ENCODE assay signal across 1 cellular context in the genomic region with DNA sequence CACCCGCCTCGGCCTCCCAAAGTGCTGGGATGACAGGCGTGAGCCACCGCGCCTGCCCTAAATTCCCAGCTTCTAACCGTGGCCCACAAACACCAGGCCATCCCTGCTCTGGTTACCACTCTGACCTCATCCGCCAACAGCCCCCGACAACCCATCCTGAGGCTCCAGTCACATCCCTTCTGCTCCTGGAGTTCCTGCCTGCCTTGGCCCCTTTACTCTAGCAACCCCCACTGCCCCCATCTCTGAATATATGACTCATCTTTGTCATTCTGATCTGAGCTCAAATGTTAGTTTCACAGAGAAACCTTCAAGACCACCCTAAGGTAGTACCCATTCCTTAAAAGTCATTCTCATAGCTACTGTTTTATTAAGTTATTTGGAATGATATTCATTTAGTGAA.
TF ChIP-seq lines count a peak whose summit lies in the region.

No MANE protein-coding gene starts in this region.

TF ChIP-seq in GM23338, 12 proteins besides CTCF, POLR2A, EP300 and RAD21 (continued from another document):
- TF ChIP-seq, protein P1, sequence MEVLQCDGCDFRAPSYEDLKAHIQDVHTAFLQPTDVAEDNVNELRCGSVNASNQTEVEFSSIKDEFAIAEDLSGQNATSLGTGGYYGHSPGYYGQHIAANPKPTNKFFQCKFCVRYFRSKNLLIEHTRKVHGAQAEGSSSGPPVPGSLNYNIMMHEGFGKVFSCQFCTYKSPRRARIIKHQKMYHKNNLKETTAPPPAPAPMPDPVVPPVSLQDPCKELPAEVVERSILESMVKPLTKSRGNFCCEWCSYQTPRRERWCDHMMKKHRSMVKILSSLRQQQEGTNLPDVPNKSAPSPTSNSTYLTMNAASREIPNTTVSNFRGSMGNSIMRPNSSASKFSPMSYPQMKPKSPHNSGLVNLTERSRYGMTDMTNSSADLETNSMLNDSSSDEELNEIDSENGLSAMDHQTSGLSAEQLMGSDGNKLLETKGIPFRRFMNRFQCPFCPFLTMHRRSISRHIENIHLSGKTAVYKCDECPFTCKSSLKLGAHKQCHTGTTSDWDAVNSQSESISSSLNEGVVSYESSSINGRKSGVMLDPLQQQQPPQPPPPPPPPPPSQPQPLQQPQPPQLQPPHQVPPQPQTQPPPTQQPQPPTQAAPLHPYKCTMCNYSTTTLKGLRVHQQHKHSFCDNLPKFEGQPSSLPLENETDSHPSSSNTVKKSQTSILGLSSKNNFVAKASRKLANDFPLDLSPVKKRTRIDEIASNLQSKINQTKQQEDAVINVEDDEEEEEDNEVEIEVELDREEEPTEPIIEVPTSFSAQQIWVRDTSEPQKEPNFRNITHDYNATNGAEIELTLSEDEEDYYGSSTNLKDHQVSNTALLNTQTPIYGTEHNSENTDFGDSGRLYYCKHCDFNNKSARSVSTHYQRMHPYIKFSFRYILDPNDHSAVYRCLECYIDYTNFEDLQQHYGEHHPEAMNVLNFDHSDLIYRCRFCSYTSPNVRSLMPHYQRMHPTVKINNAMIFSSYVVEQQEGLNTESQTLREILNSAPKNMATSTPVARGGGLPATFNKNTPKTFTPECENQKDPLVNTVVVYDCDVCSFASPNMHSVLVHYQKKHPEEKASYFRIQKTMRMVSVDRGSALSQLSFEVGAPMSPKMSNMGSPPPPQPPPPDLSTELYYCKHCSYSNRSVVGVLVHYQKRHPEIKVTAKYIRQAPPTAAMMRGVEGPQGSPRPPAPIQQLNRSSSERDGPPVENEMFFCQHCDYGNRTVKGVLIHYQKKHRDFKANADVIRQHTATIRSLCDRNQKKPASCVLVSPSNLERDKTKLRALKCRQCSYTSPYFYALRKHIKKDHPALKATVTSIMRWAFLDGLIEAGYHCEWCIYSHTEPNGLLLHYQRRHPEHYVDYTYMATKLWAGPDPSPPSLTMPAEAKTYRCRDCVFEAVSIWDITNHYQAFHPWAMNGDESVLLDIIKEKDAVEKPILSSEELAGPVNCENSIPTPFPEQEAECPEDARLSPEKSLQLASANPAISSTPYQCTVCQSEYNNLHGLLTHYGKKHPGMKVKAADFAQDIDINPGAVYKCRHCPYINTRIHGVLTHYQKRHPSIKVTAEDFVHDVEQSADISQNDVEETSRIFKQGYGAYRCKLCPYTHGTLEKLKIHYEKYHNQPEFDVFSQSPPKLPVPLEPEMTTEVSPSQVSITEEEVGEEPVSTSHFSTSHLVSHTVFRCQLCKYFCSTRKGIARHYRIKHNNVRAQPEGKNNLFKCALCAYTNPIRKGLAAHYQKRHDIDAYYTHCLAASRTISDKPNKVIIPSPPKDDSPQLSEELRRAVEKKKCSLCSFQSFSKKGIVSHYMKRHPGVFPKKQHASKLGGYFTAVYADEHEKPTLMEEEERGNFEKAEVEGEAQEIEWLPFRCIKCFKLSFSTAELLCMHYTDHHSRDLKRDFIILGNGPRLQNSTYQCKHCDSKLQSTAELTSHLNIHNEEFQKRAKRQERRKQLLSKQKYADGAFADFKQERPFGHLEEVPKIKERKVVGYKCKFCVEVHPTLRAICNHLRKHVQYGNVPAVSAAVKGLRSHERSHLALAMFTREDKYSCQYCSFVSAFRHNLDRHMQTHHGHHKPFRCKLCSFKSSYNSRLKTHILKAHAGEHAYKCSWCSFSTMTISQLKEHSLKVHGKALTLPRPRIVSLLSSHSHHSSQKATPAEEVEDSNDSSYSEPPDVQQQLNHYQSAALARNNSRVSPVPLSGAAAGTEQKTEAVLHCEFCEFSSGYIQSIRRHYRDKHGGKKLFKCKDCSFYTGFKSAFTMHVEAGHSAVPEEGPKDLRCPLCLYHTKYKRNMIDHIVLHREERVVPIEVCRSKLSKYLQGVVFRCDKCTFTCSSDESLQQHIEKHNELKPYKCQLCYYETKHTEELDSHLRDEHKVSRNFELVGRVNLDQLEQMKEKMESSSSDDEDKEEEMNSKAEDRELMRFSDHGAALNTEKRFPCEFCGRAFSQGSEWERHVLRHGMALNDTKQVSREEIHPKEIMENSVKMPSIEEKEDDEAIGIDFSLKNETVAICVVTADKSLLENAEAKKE (CRISPR knock-in tag; IDR thresholded peaks at IDR 0.05), result no peak
- TF ChIP-seq, protein P2, sequence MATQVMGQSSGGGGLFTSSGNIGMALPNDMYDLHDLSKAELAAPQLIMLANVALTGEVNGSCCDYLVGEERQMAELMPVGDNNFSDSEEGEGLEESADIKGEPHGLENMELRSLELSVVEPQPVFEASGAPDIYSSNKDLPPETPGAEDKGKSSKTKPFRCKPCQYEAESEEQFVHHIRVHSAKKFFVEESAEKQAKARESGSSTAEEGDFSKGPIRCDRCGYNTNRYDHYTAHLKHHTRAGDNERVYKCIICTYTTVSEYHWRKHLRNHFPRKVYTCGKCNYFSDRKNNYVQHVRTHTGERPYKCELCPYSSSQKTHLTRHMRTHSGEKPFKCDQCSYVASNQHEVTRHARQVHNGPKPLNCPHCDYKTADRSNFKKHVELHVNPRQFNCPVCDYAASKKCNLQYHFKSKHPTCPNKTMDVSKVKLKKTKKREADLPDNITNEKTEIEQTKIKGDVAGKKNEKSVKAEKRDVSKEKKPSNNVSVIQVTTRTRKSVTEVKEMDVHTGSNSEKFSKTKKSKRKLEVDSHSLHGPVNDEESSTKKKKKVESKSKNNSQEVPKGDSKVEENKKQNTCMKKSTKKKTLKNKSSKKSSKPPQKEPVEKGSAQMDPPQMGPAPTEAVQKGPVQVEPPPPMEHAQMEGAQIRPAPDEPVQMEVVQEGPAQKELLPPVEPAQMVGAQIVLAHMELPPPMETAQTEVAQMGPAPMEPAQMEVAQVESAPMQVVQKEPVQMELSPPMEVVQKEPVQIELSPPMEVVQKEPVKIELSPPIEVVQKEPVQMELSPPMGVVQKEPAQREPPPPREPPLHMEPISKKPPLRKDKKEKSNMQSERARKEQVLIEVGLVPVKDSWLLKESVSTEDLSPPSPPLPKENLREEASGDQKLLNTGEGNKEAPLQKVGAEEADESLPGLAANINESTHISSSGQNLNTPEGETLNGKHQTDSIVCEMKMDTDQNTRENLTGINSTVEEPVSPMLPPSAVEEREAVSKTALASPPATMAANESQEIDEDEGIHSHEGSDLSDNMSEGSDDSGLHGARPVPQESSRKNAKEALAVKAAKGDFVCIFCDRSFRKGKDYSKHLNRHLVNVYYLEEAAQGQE (IDR thresholded peaks at IDR 0.05; ENCODE audit: unreplicated experiment), result no peak
- no peak for TF ChIP-seq POLR2AphosphoS5 (IDR thresholded peaks at IDR 0.05; ENCODE audit: low read depth)
- no peak for TF ChIP-seq EZH2 (IDR thresholded peaks at IDR 0.05; ENCODE audit: low read depth, unreplicated experiment)
- TF ChIP-seq JUNB (IDR thresholded peaks at IDR 0.05; ENCODE audit: unreplicated experiment), result no peak
